Comparison of ENCODE assay signal across 8 cellular contexts in genomic region chr1:64505232-64505943, GRCh38. TPM values are rescaled to one million over a fixed set of nuclear protein-coding genes. Genes with fewer than 3 reads are reported as not detected.
A peak's percentile ranks its signal among the peaks of the same experiment; 100 is the strongest.
DNase-seq lines count a peak whose midpoint lies in the region; ATAC-seq and TF ChIP-seq lines count a peak whose summit lies in the region.

No MANE protein-coding gene starts in this region.

- no peak overlapping the region for H3K14ac ChIP-seq in neuronal stem cell (ENCODE audit: low read length)

- H2BK120ac ChIP-seq in neuronal stem cell (ENCODE audit: low read depth, low read length) = peak overlapping the region; percentile 11

- TF ChIP-seq EP300 in upper lobe of left lung (IDR thresholded peaks at IDR 0.05) = no peak

- no peak overlapping the region for H2BK12ac ChIP-seq in neuronal stem cell (ENCODE audit: low read length)

- no peak overlapping the region for H2AFZ ChIP-seq in neuronal stem cell (ENCODE audit: low read length)

- H3K36me3 ChIP-seq in esophagus squamous epithelium = no peaks in the 10 kb centered on the region
- peaks cover 0 to 18% of the 10 kb centered on the region in 2 donors for H3K36me3 ChIP-seq in neuronal stem cell (replicated peaks in 1 of 2; ENCODE audit: control insufficient read depth in 2 of 2, insufficient read depth in 2 of 2, low read length in 2 of 2)
- no peaks in the 10 kb centered on the region for H3K36me3 ChIP-seq in upper lobe of left lung

- H2AK5ac ChIP-seq in neuronal stem cell (ENCODE audit: low read depth, low read length) = no peak overlapping the region

- H3K9me3 ChIP-seq in esophagus squamous epithelium (no peaks in the 10 kb centered on the region), neuronal stem cell (replicated peaks in 1 of 2; ENCODE audit: control insufficient read depth in 2 of 2, insufficient read depth in 1 of 2, low read depth in 1 of 2, low read length in 2 of 2) (no peaks in the 10 kb centered on the region), upper lobe of left lung (no peaks in the 10 kb centered on the region)

- TF ChIP-seq CTCF in esophagus squamous epithelium (IDR thresholded peaks at IDR 0.05) (no peak), upper lobe of left lung (IDR thresholded peaks at IDR 0.05) (no peak)

- no peaks in the 10 kb centered on the region for H3K27me3 ChIP-seq in esophagus squamous epithelium
- H3K27me3 ChIP-seq in neuronal stem cell (ENCODE audit: control insufficient read depth in 3 of 3, insufficient read depth in 3 of 3, low read depth in 1 of 3, low read length in 3 of 3) = no peaks in the 10 kb centered on the region
- no peaks in the 10 kb centered on the region for H3K27me3 ChIP-seq in upper lobe of left lung

- DNase-seq in AG08396 (ENCODE audit: low spot score) (peak; percentile 55), NCI-H146 treated with DMSO at 0.1 percent for 48 hours (lab: John Stamatoyannopoulos, UW; ENCODE audit: unreplicated experiment) (peak; percentile 83), activated T-cell treated with anti-CD3 and anti-CD28 coated beads for 24 hours (ENCODE audit: low read depth) (peak; percentile 16), esophagus squamous epithelium (lab: John Stamatoyannopoulos, UW) (no peak), neuronal stem cell (ENCODE audit: low spot score) (peak; percentile 65), upper lobe of left lung (peak; percentile 68 to 89), cerebellum (ENCODE audit: low spot score) (no peak), medulla oblongata (ENCODE audit: extremely low spot score) (no peak)

- H3K4ac ChIP-seq in neuronal stem cell (ENCODE audit: low read length) = no peak overlapping the region

- H4K91ac ChIP-seq in neuronal stem cell (ENCODE audit: low read depth, low read length, poor library complexity) = no peak overlapping the region

- H4K8ac ChIP-seq in neuronal stem cell (ENCODE audit: low read depth, low read length) = no peak overlapping the region

- peaks cover 7 to 72% (median 15%) of the 10 kb centered on the region in 3 donors for H3K4me1 ChIP-seq in esophagus squamous epithelium
- H3K4me1 ChIP-seq in neuronal stem cell (ENCODE audit: control insufficient read depth in 2 of 2, insufficient read depth in 1 of 2, low read depth in 1 of 2, low read length in 2 of 2) = peaks cover 32 to 33% of the 10 kb centered on the region in 2 donors
- H3K4me1 ChIP-seq in upper lobe of left lung = peaks cover 7 to 30% (median 18%) of the 10 kb centered on the region in 4 donors

- 0% methylated on average over 1 to 5 of the region's 51 CpGs for WGBS in esophagus squamous epithelium, 2 donors
- no CpG with 5 or more reads among the region's 51 CpGs for WGBS in neuronal stem cell (ENCODE audit: extremely low coverage in 2 of 2, insufficient read length in 2 of 2, insufficient replicate concordance in 1 of 2), 2 donors
- 1 to 3% methylated on average over 15 to 19 of the region's 51 CpGs for WGBS in upper lobe of left lung, 2 donors

- H3K4me3 ChIP-seq in esophagus squamous epithelium (peak overlapping the region; percentile 24 to 69 (median 48)), neuronal stem cell (ENCODE audit: low read length in 2 of 2) (peak overlapping the region in 1 of 2 donors; percentile 31), upper lobe of left lung (peak overlapping the region; percentile 11 to 54 (median 50))

- H3K27ac ChIP-seq in esophagus squamous epithelium (peak overlapping the region; percentile 72 to 79 (median 75)), neuronal stem cell (replicated peaks; ENCODE audit: low read length) (peak overlapping the region; percentile 71), upper lobe of left lung (peak overlapping the region in 3 of 4 donors; percentile 25 to 83 (median 74))

- H2BK15ac ChIP-seq in neuronal stem cell (ENCODE audit: low read length) = no peak overlapping the region

- H3K18ac ChIP-seq in neuronal stem cell (ENCODE audit: low read length) = peak overlapping the region; percentile 96

- no peak overlapping the region for H2BK5ac ChIP-seq in neuronal stem cell (ENCODE audit: low read length)

- peak overlapping the region; percentile 55 for H3K4me2 ChIP-seq in neuronal stem cell (ENCODE audit: insufficient read depth, low read length, poor library complexity, severe bottlenecking)

- H3K79me1 ChIP-seq in neuronal stem cell (ENCODE audit: low read depth, low read length) = no peaks in the 10 kb centered on the region

- peak; percentile 48 to 72 for ATAC-seq in upper lobe of left lung (ENCODE audit: low FRiP score in 2 of 2)

- intact Hi-C loops in esophagus squamous epithelium (cut with DNase I) = no loop called here

- no peak for TF ChIP-seq POLR2A in esophagus squamous epithelium (IDR thresholded peaks at IDR 0.05)
- TF ChIP-seq POLR2A in upper lobe of left lung (IDR thresholded peaks at IDR 0.05) = no peak

- H3K9ac ChIP-seq in neuronal stem cell (ENCODE audit: low read depth, low read length, poor library complexity) = no peak overlapping the region

- no peak overlapping the region for H3K23ac ChIP-seq in neuronal stem cell (ENCODE audit: low read depth, low read length, poor library complexity)

RNA-seq across cellular contexts. Expression of gene CACHD1, which starts 35.5 kb away (rescaled TPM):
- total RNA-seq in esophagus squamous epithelium = 10 to 100 TPM in 1 of 4 donors, 1 to 10 TPM in 3; 1.9 to 14.5 (median 4.1) TPM
- 11.5 TPM for polyA plus RNA-seq in neuronal stem cell (2013, experiment 1 of 2)
- 11.4 TPM for polyA plus RNA-seq in neuronal stem cell (2013, experiment 2 of 2)
- total RNA-seq in upper lobe of left lung = 10 to 100 TPM in 5 of 6 donors, 1 to 10 TPM in 1; 7.3 to 26.3 (median 22.9) TPM
- 46.5 TPM for total RNA-seq in cerebellum

Comparison
In these comparisons a context has a peak if more than half of its experiments do, and no peak if none do; other contexts are left out.
1. DNase-seq: peak in AG08396 (single experiment), NCI-H146 treated with DMSO at 0.1 percent for 48 hours (single experiment), activated T-cell treated with anti-CD3 and anti-CD28 coated beads for 24 hours (single experiment), neuronal stem cell (single experiment) and upper lobe of left lung (2 of 2); none in esophagus squamous epithelium (single experiment), cerebellum (single experiment) and medulla oblongata (single experiment).
2. Peak in every context shown above with its lines, with median percentiles within 50 percentile points of each other: H3K27ac ChIP-seq.